In the genomic region with DNA sequence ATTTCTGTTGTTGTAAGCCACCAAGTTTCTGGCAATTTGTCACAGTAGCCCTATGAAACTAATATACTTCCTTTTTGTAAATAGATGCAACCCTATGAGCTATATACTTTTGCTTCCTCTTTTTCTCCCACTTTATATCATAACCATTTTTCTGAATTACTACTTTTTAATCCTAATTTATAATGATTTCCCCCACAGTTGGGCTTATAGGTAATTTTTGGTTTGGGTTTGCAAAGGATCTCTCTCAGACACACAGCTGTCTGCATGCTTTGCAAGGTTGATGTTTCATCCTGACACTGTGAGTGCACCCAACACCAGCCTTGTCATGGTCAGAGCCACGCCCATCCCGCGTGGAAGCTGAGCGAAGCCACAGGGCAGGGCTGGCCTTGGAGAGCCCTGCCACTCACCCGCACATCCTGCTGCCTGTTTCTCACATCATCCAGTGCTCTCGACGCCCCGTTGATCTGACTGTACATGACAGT, we compare ENCODE assay signal across 9 cellular contexts. TPM values are rescaled to one million over a fixed set of nuclear protein-coding genes. Genes with fewer than 3 reads are reported as not detected.
DNase-seq lines count a peak whose midpoint lies in the region; ATAC-seq and TF ChIP-seq lines count a peak whose summit lies in the region.
"Had no signal": no experiment of that assay in that cellular context is flagged by ENCODE, and none has a peak within 500 bp of the region (broad histone marks: within the 10 kb centered on the region; RNA-seq: fewer than 3 reads in every experiment).

No MANE protein-coding gene starts in this region.

- no peaks in the 10 kb centered on the region for H3K27me3 Mint-ChIP-seq in activated CD8-positive, alpha-beta T cell treated with anti-CD3 and anti-CD28 coated beads for 36 hours
- no peaks in the 10 kb centered on the region for H3K27me3 Mint-ChIP-seq in natural killer cell (ENCODE audit: low read depth in 2 of 2)

- no peaks in the 10 kb centered on the region for H3K9me3 Mint-ChIP-seq in activated CD8-positive, alpha-beta T cell treated with anti-CD3 and anti-CD28 coated beads for 36 hours
- no peaks in the 10 kb centered on the region for H3K9me3 Mint-ChIP-seq in natural killer cell

- POLR2A ChIA-PET in activated CD8-positive, alpha-beta T cell treated with anti-CD3 and anti-CD28 coated beads for 36 hours (lab: Charles Lee) = no interaction called here

- ATAC-seq in GM21381 (IDR thresholded peaks at IDR 0.05; ENCODE audit: unreplicated experiment) (peak; percentile 85), HG03565 (IDR thresholded peaks at IDR 0.05; ENCODE audit: unreplicated experiment) (peak; percentile 78), natural killer cell (peak; percentile 94 to 96 (median 96))
- peak; percentile 65 for ATAC-seq in activated CD8-positive, alpha-beta T cell treated with anti-CD3 and anti-CD28 coated beads for 36 hours

- intact Hi-C loops in activated CD8-positive, alpha-beta T cell treated with anti-CD3 and anti-CD28 coated beads for 36 hours (cut with micrococcal nuclease) = no loop called here
- intact Hi-C loops in natural killer cell (cut with micrococcal nuclease) = no loop called here

- H3K27ac Mint-ChIP-seq in activated CD8-positive, alpha-beta T cell treated with anti-CD3 and anti-CD28 coated beads for 36 hours = peak overlapping the region; percentile 74
- peak overlapping the region; percentile 64 to 85 for H3K27ac Mint-ChIP-seq in natural killer cell

- H3K4me1 Mint-ChIP-seq in activated CD8-positive, alpha-beta T cell treated with anti-CD3 and anti-CD28 coated beads for 36 hours (ENCODE audit: low read depth) = peaks cover 40% of the 10 kb centered on the region
- H3K4me1 Mint-ChIP-seq in natural killer cell = peaks cover 52 to 65% of the 10 kb centered on the region in 2 donors

- H3K36me3 Mint-ChIP-seq in activated CD8-positive, alpha-beta T cell treated with anti-CD3 and anti-CD28 coated beads for 36 hours (ENCODE audit: low read depth) = peaks cover 70% of the 10 kb centered on the region
- peaks cover 14% of the 10 kb centered on the region for H3K36me3 Mint-ChIP-seq in natural killer cell

- CTCF ChIA-PET in activated CD8-positive, alpha-beta T cell treated with anti-CD3 and anti-CD28 coated beads for 36 hours (lab: Charles Lee) = interaction anchor here (1.4 to 2.9 kb wide), 3 partner anchors 16 to 88 kb away, joined by 5 to 8 read pairs (median 6); no protein-coding TSS in a partner anchor

- no peak overlapping the region for H3K4me3 Mint-ChIP-seq in activated CD8-positive, alpha-beta T cell treated with anti-CD3 and anti-CD28 coated beads for 36 hours
- peak overlapping the region; percentile 38 for H3K4me3 Mint-ChIP-seq in natural killer cell

- no peak overlapping the region for H3K4me3 ChIP-seq in GM12864 (ENCODE audit: low read depth, low read length)
- H3K4me3 ChIP-seq: cardiac muscle cell had no signal

- DNase-seq in GM12864 (ENCODE audit: low read depth) (peak; percentile 58), natural killer cell (peak; percentile 46), NCI-H1105 (lab: John Stamatoyannopoulos, UW) (no peak), dermis blood vessel endothelial cell (no peak), DMS153 treated with DMSO at 0.1 percent for 48 hours (lab: John Stamatoyannopoulos, UW; ENCODE audit: unreplicated experiment) (no peak)
- DNase-seq in activated CD8-positive, alpha-beta T cell treated with anti-CD3 and anti-CD28 coated beads for 36 hours = peak; percentile 56

- TF ChIP-seq CTCF in GM12864 (IDR thresholded peaks at IDR 0.05; ENCODE audit: low read depth, low read length, missing control alignments) = no peak
- TF ChIP-seq CTCF in activated CD8-positive, alpha-beta T cell treated with anti-CD3 and anti-CD28 coated beads for 36 hours (IDR thresholded peaks at IDR 0.05) = no peak
- TF ChIP-seq CTCF in natural killer cell (IDR thresholded peaks at IDR 0.05) = no peak

RNA-seq across cellular contexts. Expression of a gene that starts 5.7 kb away (rescaled TPM):
- total RNA-seq in activated CD8-positive, alpha-beta T cell treated with anti-CD3 and anti-CD28 coated beads for 36 hours = 10 to 100 TPM; 94.2 to 95.6 TPM
- 100 to 1,000 TPM in 1 of 3 donors, 10 to 100 TPM in 2; 50.4 to 100 (median 74.5) TPM for total RNA-seq in natural killer cell
- total RNA-seq in dermis blood vessel endothelial cell = 33.2 and 51.0 TPM in 2 replicates

RNA-seq across cellular contexts. Expression of a gene that starts 52.7 kb away (rescaled TPM):
- 10 to 100 TPM; 19.5 to 20.8 TPM for total RNA-seq in activated CD8-positive, alpha-beta T cell treated with anti-CD3 and anti-CD28 coated beads for 36 hours
- total RNA-seq in natural killer cell = 10 to 100 TPM; 18.6 to 23.8 (median 20.6) TPM
- 16.5 and 18.8 TPM in 2 replicates for total RNA-seq in dermis blood vessel endothelial cell

Comparison
In these comparisons a context has a peak if more than half of its experiments do, and no peak if none do; other contexts are left out.
1. DNase-seq: peak in GM12864 (single experiment), activated CD8-positive, alpha-beta T cell treated with anti-CD3 and anti-CD28 coated beads for 36 hours (single experiment) and natural killer cell (single experiment); none in NCI-H1105 (single experiment), dermis blood vessel endothelial cell (single experiment) and DMS153 treated with DMSO at 0.1 percent for 48 hours (single experiment).
2. Peak in every context shown above with its lines, with median percentiles within 50 percentile points of each other: ATAC-seq.